In the genomic region with DNA sequence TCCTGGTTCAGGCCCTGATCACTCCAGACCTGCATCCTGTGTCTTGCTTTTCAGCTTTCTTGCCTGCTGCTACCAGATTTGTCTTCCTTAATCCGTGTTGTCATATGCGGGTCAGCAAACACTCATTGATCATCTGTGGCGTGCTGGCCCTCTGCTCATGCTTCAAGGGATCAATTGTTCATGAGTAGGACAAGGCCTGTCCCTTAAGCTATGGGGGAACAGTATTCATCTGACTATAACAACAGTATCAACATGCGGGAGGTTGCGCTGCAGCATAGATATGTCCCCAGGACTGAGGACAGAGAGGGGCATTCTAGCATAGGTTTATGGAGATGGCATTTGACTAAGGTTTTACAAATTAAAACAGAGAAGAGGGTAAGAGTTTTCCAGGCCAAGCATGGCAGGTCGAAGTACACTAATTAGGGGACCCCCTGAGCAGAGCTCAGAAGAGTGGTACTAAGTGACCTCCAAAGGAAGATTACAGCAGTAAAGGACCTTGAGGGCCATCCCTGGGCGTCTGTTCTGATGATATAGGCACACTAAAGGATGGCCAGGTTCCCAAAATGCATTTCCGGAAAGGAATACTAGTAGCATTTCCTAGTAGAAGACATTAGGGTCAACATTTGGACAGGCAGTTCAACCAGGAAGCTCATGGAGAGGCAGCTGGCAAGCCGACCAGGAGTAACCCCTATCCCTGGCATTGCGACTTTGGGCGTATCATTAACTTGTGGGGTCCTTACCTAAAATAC, we compare ENCODE assay signal across 8 cellular contexts. TPM values are rescaled to one million over a fixed set of nuclear protein-coding genes. Genes with fewer than 3 reads are reported as not detected.
DNase-seq lines count a peak whose midpoint lies in the region; TF ChIP-seq lines count a peak whose summit lies in the region.

No MANE protein-coding gene starts in this region.

- POLR2A ChIA-PET in OCI-LY7 (lab: Charles Lee) = interaction anchor here (1.1 to 5.5 kb wide), 13 partner anchors 10 to 69 kb away, joined by 3 to 70 read pairs (median 8); a partner anchor contains a TSS

- H3K4me2 ChIP-seq in OCI-LY7 (ENCODE audit: low read length) = peak overlapping the region; percentile 89

- peak overlapping the region; percentile 86 for H3K4me3 ChIP-seq in OCI-LY7 (ENCODE audit: low read depth, low read length, poor library complexity, severe bottlenecking)
- peak overlapping the region; percentile 69 to 99 (median 97) for H3K4me3 ChIP-seq in skin epidermis

- H3K27ac ChIP-seq in OCI-LY7 (ENCODE audit: low read depth, low read length, poor library complexity, severe bottlenecking) = peak overlapping the region; percentile 74
- peak overlapping the region; percentile 1 to 100 (median 99) for H3K27ac ChIP-seq in skin epidermis

- H3K79me2 ChIP-seq in OCI-LY7 (ENCODE audit: insufficient read depth, low read depth, low read length) = peaks cover 16% of the 10 kb centered on the region

- BruUV-seq in OCI-LY7 (replicated peaks; lab: Mats Ljungman, UMichigan) = TSS peak; percentile 88

- peak overlapping the region; percentile 85 for H2AFZ ChIP-seq in OCI-LY7 (ENCODE audit: low read length)

- H3K27ac Mint-ChIP-seq in glutamatergic neuron (ENCODE audit: unreplicated experiment) = peak overlapping the region; percentile 49

- H3K36me3 Mint-ChIP-seq in glutamatergic neuron (ENCODE audit: unreplicated experiment) = no peaks in the 10 kb centered on the region

- peaks cover 24% of the 10 kb centered on the region for H3K4me1 ChIP-seq in OCI-LY7 (ENCODE audit: insufficient read depth, low read length, poor library complexity, severe bottlenecking)

- intact Hi-C loops in OCI-LY7 (cut with micrococcal nuclease; ENCODE audit: unreplicated experiment) = no loop called here

- H4K20me1 ChIP-seq in OCI-LY7 (ENCODE audit: insufficient read depth, low read length) = no peaks in the 10 kb centered on the region

- H3K4me1 Mint-ChIP-seq in glutamatergic neuron (ENCODE audit: low read depth, unreplicated experiment) = peaks cover 2% of the 10 kb centered on the region

- peaks cover under 1% of the 10 kb centered on the region; the same call in 1 of the 2 replicates for H3K36me3 ChIP-seq in OCI-LY7 (ENCODE audit: insufficient read depth, low read length)

- peak; percentile 20 for DNase-seq in NCI-H345 treated with DMSO at 0.1 percent for 48 hours (lab: John Stamatoyannopoulos, UW; ENCODE audit: unreplicated experiment)
- DNase-seq in NCI-H345 (lab: John Stamatoyannopoulos, UW) = no peak
- no peak for DNase-seq in OCI-LY7 (ENCODE audit: low spot score)
- no peak for DNase-seq in glutamatergic neuron
- no peak for DNase-seq in NCI-H2196 treated with DMSO at 0.1 percent for 48 hours (lab: John Stamatoyannopoulos, UW; ENCODE audit: unreplicated experiment)
- no peak for DNase-seq in HPDE6-E6E7 (ENCODE audit: extremely low spot score)
- no peak for DNase-seq in NCI-H1092 treated with DMSO at 0.1 percent for 48 hours (lab: John Stamatoyannopoulos, UW)

- no peaks in the 10 kb centered on the region for H3K9me2 ChIP-seq in OCI-LY7 (ENCODE audit: insufficient read depth, low read length)

- no peak overlapping the region for H3K4me3 Mint-ChIP-seq in glutamatergic neuron (ENCODE audit: unreplicated experiment)

- CTCF ChIA-PET in OCI-LY7 (lab: Charles Lee; ENCODE audit: unreplicated experiment) = interaction anchor here (1.0 to 1.3 kb wide), 2 partner anchors 8 to 21 kb away, joined by 3 to 7 read pairs; a partner anchor contains a TSS

- TF ChIP-seq CTCF in OCI-LY7 (conservative IDR thresholded peaks at IDR 0.05; ENCODE audit: low read length) (no peak), glutamatergic neuron (IDR thresholded peaks at IDR 0.05; ENCODE audit: partially characterized antibody, unreplicated experiment) (no peak)

- no peaks in the 10 kb centered on the region for H3K27me3 Mint-ChIP-seq in glutamatergic neuron (ENCODE audit: unreplicated experiment)

- peaks cover 2% of the 10 kb centered on the region for H3K9me3 Mint-ChIP-seq in glutamatergic neuron (ENCODE audit: unreplicated experiment)

- H3K9me3 ChIP-seq in OCI-LY7 (ENCODE audit: low read length) = no peaks in the 10 kb centered on the region

RNA-seq across cellular contexts. Expression of a gene that starts 0.8 kb away (rescaled TPM):
- total RNA-seq in OCI-LY7 (2014; rRNA removed; shearing (Covaris generic)) = 45.7 and 56.1 TPM in 2 replicates
- total RNA-seq in OCI-LY7 (2022) (50.0 and 52.7 TPM in 2 replicates), glutamatergic neuron (ENCODE audit: unreplicated experiment) (30.5 TPM)

RNA-seq across cellular contexts. Expression of a gene that starts 11.5 kb away (rescaled TPM):
- 14.5 and 16.9 TPM in 2 replicates for total RNA-seq in OCI-LY7 (2014; rRNA removed; shearing (Covaris generic))
- total RNA-seq in OCI-LY7 (2022) = 21.8 and 24.5 TPM in 2 replicates
- total RNA-seq in glutamatergic neuron (ENCODE audit: unreplicated experiment) = 74.0 TPM

RNA-seq across cellular contexts. Expression of a gene that starts 21.7 kb away (rescaled TPM):
- 49.7 and 65.0 TPM in 2 replicates for total RNA-seq in OCI-LY7 (2014; rRNA removed; shearing (Covaris generic))
- total RNA-seq in OCI-LY7 (2022) (66.2 and 67.4 TPM in 2 replicates), glutamatergic neuron (ENCODE audit: unreplicated experiment) (60.2 TPM)
